26 cellular contexts compared by ENCODE assay signal in genomic region chr3:169410430-169410829, GRCh38.
"Had no signal": no experiment of that assay in that cellular context is flagged by ENCODE, and none has a peak within 500 bp of the region (broad histone marks: within the 10 kb centered on the region; RNA-seq: fewer than 3 reads in every experiment).

No MANE protein-coding gene starts in this region.

- H3K27ac Mint-ChIP-seq: naive thymus-derived CD8-positive, alpha-beta T cell; nephron; stimulated activated naive B cell treated with anti-CD40 and anti-IgM and Interleukin-4, amounts not matched to agents 10 μg/mL and 1 μg/mL and 100 μg/mL, for 72 hours had no signal

- H3K27ac ChIP-seq: lower lobe of right lung, pancreas, psoas muscle, right lobe of liver, stomach, testis, thyroid gland, transverse colon, upper lobe of left lung, vagina had no signal

- ATAC-seq: left lobe of liver; lower lobe of right lung; naive thymus-derived CD8-positive, alpha-beta T cell; pancreas; psoas muscle; right lobe of liver; stimulated activated naive B cell treated with anti-CD40 and anti-IgM and Interleukin-4, amounts not matched to agents 10 μg/mL and 1 μg/mL and 100 μg/mL, for 72 hours; stimulated activated naive CD8-positive, alpha-beta T cell treated with anti-CD3 and anti-CD28 coated beads, Interleukin-15, Interleukin-2, amounts not matched to agents 100 U/mL and 50 U/mL, for 24 hours had no signal

- H3K4me1 Mint-ChIP-seq: naive thymus-derived CD8-positive, alpha-beta T cell; nephron; stimulated activated naive B cell treated with anti-CD40 and anti-IgM and Interleukin-4, amounts not matched to agents 10 μg/mL and 1 μg/mL and 100 μg/mL, for 72 hours had no signal

- H3K27me3 ChIP-seq: pancreas, right lobe of liver, stomach, testis, thyroid gland, transverse colon, upper lobe of left lung, vagina had no signal

- H3K4me3 Mint-ChIP-seq: naive thymus-derived CD8-positive, alpha-beta T cell; nephron; neural crest cell; stimulated activated naive B cell treated with anti-CD40 and anti-IgM and Interleukin-4, amounts not matched to agents 10 μg/mL and 1 μg/mL and 100 μg/mL, for 72 hours had no signal

- H3K4me1 ChIP-seq: lower lobe of right lung, psoas muscle, right lobe of liver, testis, thyroid gland, transverse colon, upper lobe of left lung, vagina had no signal

- H3K36me3 ChIP-seq: lower lobe of right lung, pancreas, right lobe of liver, stomach, thyroid gland, transverse colon, upper lobe of left lung, vagina had no signal

- H3K4me3 ChIP-seq: lower lobe of right lung, pancreas, psoas muscle, right lobe of liver, stomach, testis, thyroid gland, transverse colon, upper lobe of left lung, vagina had no signal

- H3K9me3 ChIP-seq: lower lobe of right lung, pancreas, psoas muscle, right lobe of liver, testis, thyroid gland, transverse colon, upper lobe of left lung, vagina had no signal

- H3K36me3 Mint-ChIP-seq: naive thymus-derived CD8-positive, alpha-beta T cell; stimulated activated naive B cell treated with anti-CD40 and anti-IgM and Interleukin-4, amounts not matched to agents 10 μg/mL and 1 μg/mL and 100 μg/mL, for 72 hours had no signal

- DNase-seq: kidney glomerular epithelial cell; left cardiac atrium; lower lobe of right lung; mammary epithelial cell; mesenchymal stem cell; naive thymus-derived CD8-positive, alpha-beta T cell; nucleus accumbens; pancreas; posterior cingulate gyrus; psoas muscle; right lobe of liver; stimulated activated CD4-positive, alpha-beta T cell treated with anti-CD3 and anti-CD28 coated beads, Interleukin-12 subunit alpha, Interleukin-12 subunit beta, amount 100 ng/mL, for 4 hours; stimulated activated CD4-positive, alpha-beta T cell treated with anti-CD3 and anti-CD28 coated beads, Interleukin-15, amount 100 ng/mL, for 24 hours; stimulated activated CD4-positive, alpha-beta T cell treated with anti-CD3 and anti-CD28 coated beads, Interleukin-2, amount 100 ng/mL, for 24 hours; stimulated activated CD4-positive, alpha-beta T cell treated with anti-CD3 and anti-CD28 coated beads, Interleukin-4, amount 100 ng/mL, for 1 hour; stimulated activated naive B cell treated with anti-CD40 and anti-IgM and Interleukin-4, amounts not matched to agents 10 μg/mL and 1 μg/mL and 100 μg/mL, for 72 hours; stimulated activated naive CD8-positive, alpha-beta T cell treated with anti-CD3 and anti-CD28 coated beads, Interleukin-15, Interleukin-2, amounts not matched to agents 100 U/mL and 50 U/mL, for 24 hours; stomach; testis; thyroid gland; transverse colon; upper lobe of left lung had no signal
